11 cellular contexts compared by ENCODE assay signal in the genomic region with DNA sequence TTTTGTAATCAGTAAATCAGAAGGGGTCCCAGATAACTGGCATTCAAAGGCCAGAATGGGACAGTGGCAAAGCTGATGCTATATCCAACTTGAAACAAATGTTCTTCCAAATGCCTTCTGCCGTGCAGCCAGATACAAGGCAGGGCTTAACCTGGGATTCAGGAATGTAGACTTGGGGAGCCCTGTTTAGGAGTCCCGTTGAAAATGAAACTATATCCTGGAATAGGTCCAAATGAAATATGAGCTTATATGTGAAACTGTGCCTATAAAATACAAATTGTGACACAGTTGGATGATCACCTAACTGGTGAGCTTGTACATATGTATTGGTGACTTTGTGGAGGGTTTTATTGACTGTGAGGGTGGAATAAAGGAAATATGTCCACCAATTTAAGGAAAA.
"Had no signal": no experiment of that assay in that cellular context is flagged by ENCODE, and none has a peak within 500 bp of the region (broad histone marks: within the 10 kb centered on the region; RNA-seq: fewer than 3 reads in every experiment).

No MANE protein-coding gene starts in this region.

- H3K27me3 ChIP-seq: hepatocyte, thyroid gland, uterus had no signal

- H3K27ac ChIP-seq: hepatocyte, lower lobe of right lung, parathyroid adenoma, skin epidermis, uterus had no signal

- H3K9ac ChIP-seq: parathyroid adenoma had no signal

- DNase-seq: activated CD4-positive, alpha-beta T cell treated with anti-CD3 and anti-CD28 coated beads, Interleukin-2, amount 50 U/mL, for 1 hour; kidney glomerular epithelial cell; lower lobe of right lung; midbrain; naive B cell; retina; thyroid gland; uterus had no signal

- H3K4me2 ChIP-seq: hepatocyte had no signal

- H3K9me3 ChIP-seq: lower lobe of right lung, thyroid gland, uterus had no signal

- H3K79me2 ChIP-seq: hepatocyte, parathyroid adenoma had no signal

- ATAC-seq: lower lobe of right lung had no signal

- H2AFZ ChIP-seq: hepatocyte, parathyroid adenoma had no signal

- H3K36me3 ChIP-seq: lower lobe of right lung, thyroid gland, uterus had no signal

- H3K4me1 ChIP-seq: parathyroid adenoma, uterus had no signal

- H3K4me3 ChIP-seq: hepatocyte, lower lobe of right lung, skin epidermis, thyroid gland, uterus had no signal
